ENCODE assay signal across 8 cellular contexts in genomic region chr3:58683001-58683845, GRCh38. TPM values are rescaled to one million over a fixed set of nuclear protein-coding genes. Genes with fewer than 3 reads are reported as not detected.
DNase-seq lines count a peak whose midpoint lies in the region; ATAC-seq, FAIRE-seq and TF ChIP-seq lines count a peak whose summit lies in the region.

No MANE protein-coding gene starts in this region.

- H3K4me2 ChIP-seq in mesenchymal stem cell (ENCODE audit: low read length, poor library complexity, severe bottlenecking): no peak overlapping the region

- 66% methylated on average over 7 of the region's 8 CpGs for WGBS in mesenchymal stem cell

- H3K18ac ChIP-seq in mesenchymal stem cell (ENCODE audit: low read depth in 1 of 2, low read length in 2 of 2): no peak overlapping the region

- no peak for TF ChIP-seq POLR2A in H54 (IDR thresholded peaks at IDR 0.05; ENCODE audit: low read depth, low read length)

- H3K4me1 ChIP-seq in mesenchymal stem cell (ENCODE audit: control insufficient read depth, insufficient read depth, low read depth, low read length): peaks cover 4% of the 10 kb centered on the region

- no peak overlapping the region for H4K91ac ChIP-seq in mesenchymal stem cell (ENCODE audit: low read length)

- no peak overlapping the region for H3K9ac ChIP-seq in mesenchymal stem cell (ENCODE audit: low read length)

- no peak overlapping the region for H2BK5ac ChIP-seq in mesenchymal stem cell (ENCODE audit: low read depth, low read length, poor library complexity, severe bottlenecking)

- H3K9me3 ChIP-seq in mesenchymal stem cell (ENCODE audit: control insufficient read depth, low read length): peaks cover 5% of the 10 kb centered on the region

- H2AFZ ChIP-seq in mesenchymal stem cell (ENCODE audit: low read depth, low read length): no peak overlapping the region

- no peak overlapping the region for H3K23ac ChIP-seq in mesenchymal stem cell (ENCODE audit: low read length in 2 of 2)

- H3K36me3 ChIP-seq in mesenchymal stem cell (ENCODE audit: control insufficient read depth in 1 of 2, insufficient read depth in 2 of 2, low read depth in 1 of 2, low read length in 2 of 2): no peaks in the 10 kb centered on the region

- no peak overlapping the region for H3K27ac ChIP-seq in mesenchymal stem cell (ENCODE audit: low read length, poor library complexity, severe bottlenecking)

- H2BK15ac ChIP-seq in mesenchymal stem cell (ENCODE audit: low read depth, poor library complexity, severe bottlenecking): no peak overlapping the region

- no peaks in the 10 kb centered on the region for H3K79me1 ChIP-seq in mesenchymal stem cell (replicated peaks; ENCODE audit: low read length, poor library complexity, severe bottlenecking)

- H3K14ac ChIP-seq in mesenchymal stem cell (ENCODE audit: low read length in 2 of 2): no peak overlapping the region

- H3K4ac ChIP-seq in mesenchymal stem cell (ENCODE audit: low read depth in 1 of 2, low read length in 2 of 2): no peak overlapping the region

- no peak overlapping the region for H2AK5ac ChIP-seq in mesenchymal stem cell (ENCODE audit: low read length, severe bottlenecking)

- no peak overlapping the region for H4K8ac ChIP-seq in mesenchymal stem cell (ENCODE audit: low read length)

- H3K27me3 ChIP-seq in mesenchymal stem cell (ENCODE audit: control insufficient read depth in 1 of 2, insufficient read depth in 1 of 2, low read length in 2 of 2): peaks cover 4 to 18% of the 10 kb centered on the region in 2 experiments

- H2BK120ac ChIP-seq in mesenchymal stem cell (ENCODE audit: low read depth, low read length): no peak overlapping the region

- no peak overlapping the region for H3K4me3 ChIP-seq in mesenchymal stem cell (ENCODE audit: insufficient read depth in 1 of 2, low read depth in 1 of 2, low read length in 2 of 2)

- DNase-seq in H54 (ENCODE audit: insufficient read length, low spot score) (peak; percentile 23), NCI-H446 treated with DMSO at 0.1 percent for 48 hours (lab: John Stamatoyannopoulos, UW) (peak; percentile 22), mesenchymal stem cell (peak; percentile 56), GM19240 (ENCODE audit: insufficient read length, low spot score) (no peak), NCI-H1417 (lab: John Stamatoyannopoulos, UW) (no peak)
- DNase-seq in effector CD4-positive, alpha-beta T cell: no peak

- no peak overlapping the region for H2BK12ac ChIP-seq in mesenchymal stem cell (ENCODE audit: low read length in 2 of 2)

- FAIRE-seq in H54 (lab: Jason Lieb, UNC): no peak

- peak; percentile 79 for ATAC-seq in GM18499 (IDR thresholded peaks at IDR 0.05; ENCODE audit: insufficient read depth, unreplicated experiment)
- no peak for ATAC-seq in GM21786 (IDR thresholded peaks at IDR 0.05; ENCODE audit: unreplicated experiment)

RNA-seq across cellular contexts. Expression of gene FAM3D, which starts 16.6 kb away (rescaled TPM):
- not detected for polyA plus RNA-seq in mesenchymal stem cell (2013, experiment 1 of 2)
- polyA plus RNA-seq in mesenchymal stem cell (2013, experiment 2 of 2): not detected

Comparison
In these comparisons a context has a peak if more than half of its experiments do, and no peak if none do; other contexts are left out.
1. DNase-seq: peak in H54 (single experiment), NCI-H446 treated with DMSO at 0.1 percent for 48 hours (single experiment) and mesenchymal stem cell (single experiment); none in GM19240 (single experiment), NCI-H1417 (0 of 3) and effector CD4-positive, alpha-beta T cell (single experiment).